Comparison of ENCODE assay signal across 11 cellular contexts in the genomic region with DNA sequence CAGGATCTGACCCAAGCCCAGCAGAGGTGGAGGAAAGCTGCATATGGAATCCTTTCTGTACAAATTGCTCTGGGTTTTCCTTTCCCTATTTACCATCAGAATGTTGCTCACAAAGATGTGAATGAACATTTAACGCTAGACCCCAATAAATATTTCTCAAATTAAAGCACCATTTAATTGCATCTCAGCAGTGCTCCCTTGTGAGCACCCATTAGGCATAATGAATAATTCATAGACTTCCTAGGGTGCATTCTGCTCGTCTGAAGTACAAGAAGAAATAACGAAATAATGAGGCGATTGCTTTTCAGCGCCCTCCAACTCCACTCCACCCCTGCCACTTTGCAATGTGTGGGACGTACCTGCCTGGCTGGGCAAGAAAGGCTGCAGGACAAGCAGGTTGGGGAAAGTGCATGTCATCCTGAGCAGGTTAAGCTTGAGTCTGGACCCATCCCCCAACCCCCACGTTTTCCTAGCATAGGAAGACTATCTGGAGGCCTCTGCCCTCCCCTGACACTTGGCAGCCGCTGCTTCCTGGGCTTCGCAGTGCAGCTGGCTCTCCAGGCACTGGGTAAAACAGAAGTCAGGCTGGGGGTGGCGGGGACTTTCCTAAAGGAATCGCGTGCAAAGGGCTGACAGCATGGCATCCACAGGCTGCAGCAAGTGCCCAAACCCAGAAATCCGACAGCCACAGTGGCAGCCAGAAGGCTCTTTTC.
DNase-seq lines count a peak whose midpoint lies in the region; ATAC-seq and TF ChIP-seq lines count a peak whose summit lies in the region.
"Had no signal": no experiment of that assay in that cellular context is flagged by ENCODE, and none has a peak within 500 bp of the region (broad histone marks: within the 10 kb centered on the region; RNA-seq: fewer than 3 reads in every experiment).

No MANE protein-coding gene starts in this region.

- H3K27ac ChIP-seq in H9 (ENCODE audit: insufficient read length, low read depth, low read length) = peak overlapping the region; percentile 69
- H3K27ac ChIP-seq in esophagus squamous epithelium = no peak overlapping the region
- H3K27ac ChIP-seq: spleen, VCaP had no signal

- DNase-seq in H9 (peak; percentile 89), NCI-H2227 treated with DMSO at 0.1 percent for 48 hours (lab: John Stamatoyannopoulos, UW) (peak; percentile 17), fibroblast of villous mesenchyme (ENCODE audit: low read depth) (peak; percentile 17), nephron progenitor cell (peak; percentile 23), esophagus squamous epithelium (lab: John Stamatoyannopoulos, UW) (no peak)
- DNase-seq: activated T-cell treated with anti-CD3 and anti-CD28 coated beads, Interleukin-2, amount 50 U/mL, for 72 hours; spleen had no signal

- H3T11ph ChIP-seq in H9 (ENCODE audit: low read length) = no peak overlapping the region

- no peak overlapping the region for H2BK5ac ChIP-seq in H9 (ENCODE audit: insufficient read length, low read length)

- H3K9me3 Mint-ChIP-seq in H9 (no peaks in the 10 kb centered on the region), nephron progenitor cell (no peaks in the 10 kb centered on the region)

- TF ChIP-seq POLR2A in esophagus squamous epithelium (IDR thresholded peaks at IDR 0.05) = no peak

- H3K56ac ChIP-seq in H9 (ENCODE audit: insufficient read length, low read depth, low read length) = no peak overlapping the region

- H3K23me2 ChIP-seq in H9 (ENCODE audit: insufficient read length, low read depth, low read length, poor library complexity, severe bottlenecking) = no peaks in the 10 kb centered on the region

- no peak overlapping the region for H2BK120ac ChIP-seq in H9 (ENCODE audit: low read depth, low read length, poor library complexity, severe bottlenecking)

- peak overlapping the region; percentile 82 for H3K4me2 ChIP-seq in H9 (ENCODE audit: insufficient read depth, insufficient read length, low read length)

- H3K4me3 ChIP-seq in fibroblast of villous mesenchyme (ENCODE audit: low read depth, low read length) (no peak overlapping the region), esophagus squamous epithelium (no peak overlapping the region)
- H3K4me3 ChIP-seq: spleen had no signal

- no peaks in the 10 kb centered on the region for H3K9me3 ChIP-seq in H9 (ENCODE audit: control insufficient read depth, low read depth, low read length)
- no peaks in the 10 kb centered on the region for H3K9me3 ChIP-seq in esophagus squamous epithelium
- H3K9me3 ChIP-seq: spleen had no signal

- H2BK15ac ChIP-seq in H9 (ENCODE audit: low read depth, low read length) = no peak overlapping the region

- H3K14ac ChIP-seq in H9 (ENCODE audit: insufficient read depth, low read length) = peak overlapping the region; percentile 31; the same call in 1 of the 2 replicates

- peaks cover 24% of the 10 kb centered on the region; the same call in 1 of the 2 replicates for H3K4me1 ChIP-seq in H9 (ENCODE audit: insufficient read depth, low read length)
- no peaks in the 10 kb centered on the region for H3K4me1 ChIP-seq in esophagus squamous epithelium

- no peak overlapping the region for H3K4ac ChIP-seq in H9 (ENCODE audit: low read depth, low read length)

- H3K23ac ChIP-seq in H9 (ENCODE audit: insufficient read length, low read depth, low read length) = no peak overlapping the region

- H3K36me3 ChIP-seq in esophagus squamous epithelium = no peaks in the 10 kb centered on the region
- H3K36me3 ChIP-seq: spleen had no signal

- H2BK12ac ChIP-seq in H9 (ENCODE audit: insufficient read length, low read depth, low read length) = no peak overlapping the region

- peak overlapping the region; percentile 71 for H3K18ac ChIP-seq in H9 (ENCODE audit: insufficient read length, low read depth, low read length)

- no peak overlapping the region for H2BK20ac ChIP-seq in H9 (ENCODE audit: low read depth, low read length, poor library complexity, severe bottlenecking)

- no peaks in the 10 kb centered on the region for H4K20me1 ChIP-seq in H9 (ENCODE audit: control insufficient read depth, insufficient read depth, insufficient read length)

- ATAC-seq in HG02970 (IDR thresholded peaks at IDR 0.05; ENCODE audit: low FRiP score, unreplicated experiment) = no peak
- no peak for ATAC-seq in GM18858 (IDR thresholded peaks at IDR 0.05; ENCODE audit: unreplicated experiment)
- ATAC-seq in HG02798 (IDR thresholded peaks at IDR 0.05; ENCODE audit: poor library complexity, unreplicated experiment) = no peak
- ATAC-seq: activated T-cell treated with anti-CD3 and anti-CD28 coated beads, Interleukin-2, amount 50 U/mL, for 72 hours had no signal

- H3K9ac ChIP-seq in H9 (ENCODE audit: extremely low read depth, insufficient read length, low read length) = no peak overlapping the region

- no peaks in the 10 kb centered on the region for H3K27me3 ChIP-seq in H9 (ENCODE audit: insufficient read depth, low read length)
- no peaks in the 10 kb centered on the region for H3K27me3 ChIP-seq in esophagus squamous epithelium
- H3K27me3 ChIP-seq: spleen had no signal

- H4K8ac ChIP-seq in H9 (replicated peaks; ENCODE audit: insufficient read length, low read depth, low read length) = no peak overlapping the region

- no CpG with 5 or more reads among the region's 13 CpGs for WGBS in H9 (ENCODE audit: extremely low coverage, insufficient read length, low lambda C conversion rate)
- WGBS in esophagus squamous epithelium, 2 donors = 76 to 80% methylated on average over 9 to 13 of the region's 13 CpGs

- H3K27ac Mint-ChIP-seq in H9 (peak overlapping the region; percentile 88 to 94 (median 88)), nephron progenitor cell (no peak overlapping the region)
- H3K27ac Mint-ChIP-seq: activated T-cell treated with anti-CD3 and anti-CD28 coated beads, Interleukin-2, amount 50 U/mL, for 72 hours had no signal

- no peaks in the 10 kb centered on the region for H3K79me2 ChIP-seq in H9 (ENCODE audit: insufficient read depth, low read length)

- no peak overlapping the region for H2AK5ac ChIP-seq in H9 (ENCODE audit: insufficient read length, low read length)

- intact Hi-C loops in esophagus squamous epithelium (cut with DNase I) = no loop called here

- no peak overlapping the region for H2AFZ ChIP-seq in H9 (ENCODE audit: low read length)

- H3K4me1 Mint-ChIP-seq in H9 (peaks cover 46% of the 10 kb centered on the region in 2 experiments), nephron progenitor cell (peaks cover 49% of the 10 kb centered on the region)

- H3K79me1 ChIP-seq in H9 (ENCODE audit: insufficient read depth, low read depth, low read length, poor library complexity, severe bottlenecking) = no peaks in the 10 kb centered on the region

- H3K4me3 Mint-ChIP-seq in H9 (peak overlapping the region; percentile 44 to 68), nephron progenitor cell (no peak overlapping the region)
- H3K4me3 Mint-ChIP-seq: activated T-cell treated with anti-CD3 and anti-CD28 coated beads, Interleukin-2, amount 50 U/mL, for 72 hours had no signal

- H3K27me3 Mint-ChIP-seq in H9 (ENCODE audit: low read depth) (peaks cover 4% of the 10 kb centered on the region; the same call in 1 of the 2 replicates), nephron progenitor cell (ENCODE audit: low read depth, poor library complexity) (no peaks in the 10 kb centered on the region)

- H3K36me3 Mint-ChIP-seq in H9 (ENCODE audit: insufficient read depth in 1 of 3, low read depth in 3 of 3) (no peaks in the 10 kb centered on the region), nephron progenitor cell (ENCODE audit: low read depth) (no peaks in the 10 kb centered on the region)

- TF ChIP-seq CTCF in H9 (conservative IDR thresholded peaks at IDR 0.05) (no peak), fibroblast of villous mesenchyme (IDR thresholded peaks at IDR 0.05; ENCODE audit: insufficient read depth, low read depth, low read length) (no peak), nephron progenitor cell (IDR thresholded peaks at IDR 0.05) (no peak), esophagus squamous epithelium (IDR thresholded peaks at IDR 0.05) (no peak)

- no peak overlapping the region for H4K5ac ChIP-seq in H9 (ENCODE audit: insufficient read length, low read depth, low read length)

- H4K91ac ChIP-seq in H9 (ENCODE audit: insufficient read length, low read depth, low read length) = no peak overlapping the region
